Comparison of ENCODE assay signal across 23 cellular contexts in the genomic region with DNA sequence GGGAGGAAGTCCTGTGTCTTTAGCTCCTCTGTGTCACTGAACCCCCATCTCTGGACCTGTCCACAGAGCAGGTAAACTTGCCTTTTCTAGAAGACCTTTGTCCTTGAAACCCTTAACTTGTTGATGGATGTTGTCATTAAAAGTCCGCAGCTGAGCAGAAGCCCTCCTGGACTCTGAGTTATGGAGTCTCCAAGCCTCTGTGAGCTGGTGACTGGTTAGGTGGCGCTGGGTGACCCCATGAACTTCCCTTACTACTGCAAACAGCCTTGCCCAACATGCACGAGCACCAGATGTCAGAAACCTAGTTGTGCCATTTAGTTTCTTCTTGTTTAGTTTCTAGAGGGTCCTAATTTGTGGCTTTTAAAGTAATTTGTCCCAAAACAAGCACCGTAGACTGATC.
DNase-seq lines count a peak whose midpoint lies in the region; ATAC-seq and TF ChIP-seq lines count a peak whose summit lies in the region.
"Had no signal": no experiment of that assay in that cellular context is flagged by ENCODE, and none has a peak within 500 bp of the region (broad histone marks: within the 10 kb centered on the region; RNA-seq: fewer than 3 reads in every experiment).

No MANE protein-coding gene starts in this region.

- H3K9ac ChIP-seq in Karpas-422 (ENCODE audit: low read length) (no peak overlapping the region), mesenchymal stem cell (ENCODE audit: low read length) (no peak overlapping the region)
- H3K9ac ChIP-seq: BLaER1 treated with 17β-estradiol and CSF1 and Interleukin-3, amounts not matched to agents 10 nM and 100 nM; GM23248 had no signal

- H3K4me1 ChIP-seq in GM23338 (ENCODE audit: insufficient read depth) = peaks cover 14% of the 10 kb centered on the region
- peaks cover 5% of the 10 kb centered on the region for H3K4me1 ChIP-seq in Karpas-422 (ENCODE audit: low read length)
- H3K4me1 ChIP-seq in mesenchymal stem cell (ENCODE audit: control insufficient read depth, insufficient read depth, low read depth, low read length) = peaks cover 3% of the 10 kb centered on the region
- H3K4me1 ChIP-seq: A549, BE2C had no signal

- H3K36me3 ChIP-seq in GM23338 (ENCODE audit: insufficient read depth) = no peaks in the 10 kb centered on the region
- H3K36me3 ChIP-seq in Karpas-422 (ENCODE audit: insufficient read depth, low read length) = no peaks in the 10 kb centered on the region
- H3K36me3 ChIP-seq in mesenchymal stem cell (ENCODE audit: control insufficient read depth in 1 of 2, insufficient read depth in 2 of 2, low read depth in 1 of 2, low read length in 2 of 2) = no peaks in the 10 kb centered on the region
- H3K36me3 ChIP-seq in MG63 = no peaks in the 10 kb centered on the region
- H3K36me3 ChIP-seq: BE2C; BLaER1 treated with 17β-estradiol and CSF1 and Interleukin-3, amounts not matched to agents 10 nM and 100 nM had no signal

- peaks cover 4% of the 10 kb centered on the region for H3K27me3 Mint-ChIP-seq in GM23338 (ENCODE audit: insufficient read depth, low read depth, poor library complexity)

- H3K4ac ChIP-seq in mesenchymal stem cell (ENCODE audit: low read depth in 1 of 2, low read length in 2 of 2) = no peak overlapping the region

- H4K91ac ChIP-seq in mesenchymal stem cell (ENCODE audit: low read length) = no peak overlapping the region

- H3K36me3 Mint-ChIP-seq in GM23338 (ENCODE audit: low read depth) = peaks cover 1% of the 10 kb centered on the region; the same call in 1 of the 3 replicates
- H3K36me3 Mint-ChIP-seq: CD14-positive monocyte; CD8-positive, alpha-beta memory T cell had no signal

- no peak overlapping the region for H3K27ac ChIP-seq in GM23338 (ENCODE audit: low read depth)
- no peak overlapping the region for H3K27ac ChIP-seq in Karpas-422 (ENCODE audit: low read length)
- H3K27ac ChIP-seq in mesenchymal stem cell (ENCODE audit: low read length, poor library complexity, severe bottlenecking) = no peak overlapping the region
- H3K27ac ChIP-seq: A549; BLaER1 treated with 17β-estradiol and CSF1 and Interleukin-3, amounts not matched to agents 10 nM and 100 nM; GM23248 had no signal

- no peak overlapping the region for H3K14ac ChIP-seq in mesenchymal stem cell (ENCODE audit: low read length in 2 of 2)

- H2AFZ ChIP-seq in GM23338 (peak overlapping the region; percentile 87), Karpas-422 (ENCODE audit: low read length) (no peak overlapping the region), mesenchymal stem cell (ENCODE audit: low read depth, low read length) (no peak overlapping the region)
- H2AFZ ChIP-seq: GM23248 had no signal

- H3K9me3 ChIP-seq in Karpas-422 (ENCODE audit: low read length) (no peaks in the 10 kb centered on the region), mesenchymal stem cell (ENCODE audit: control insufficient read depth, low read length) (no peaks in the 10 kb centered on the region), MG63 (no peaks in the 10 kb centered on the region)
- H3K9me3 ChIP-seq: A549, BE2C had no signal

- H3K79me2 ChIP-seq in GM23338 (replicated peaks; ENCODE audit: insufficient read depth) (no peaks in the 10 kb centered on the region), Karpas-422 (ENCODE audit: low read length) (no peaks in the 10 kb centered on the region)

- no peak for ATAC-seq in GM23338
- ATAC-seq: A549, GM12878, HCT116 had no signal

- no peak overlapping the region for H2AK5ac ChIP-seq in mesenchymal stem cell (ENCODE audit: low read length, severe bottlenecking)

- H3F3A ChIP-seq in GM23338 (replicated peaks; ENCODE audit: low read depth) = no peaks in the 10 kb centered on the region

- H3K4me3 ChIP-seq in GM23338 = no peak overlapping the region
- H3K4me3 ChIP-seq in Karpas-422 (ENCODE audit: low read length) = no peak overlapping the region
- H3K4me3 ChIP-seq in mesenchymal stem cell (ENCODE audit: insufficient read depth in 1 of 2, low read depth in 1 of 2, low read length in 2 of 2) = no peak overlapping the region
- no peak overlapping the region for H3K4me3 ChIP-seq in MG63
- H3K4me3 ChIP-seq: A549; BLaER1 treated with 17β-estradiol and CSF1 and Interleukin-3, amounts not matched to agents 10 nM and 100 nM; GM12878; GM23248 had no signal

- H2BK15ac ChIP-seq in mesenchymal stem cell (ENCODE audit: low read depth, poor library complexity, severe bottlenecking) = no peak overlapping the region

- peaks cover 3% of the 10 kb centered on the region; the same call in 1 of the 3 replicates for H3K9me3 Mint-ChIP-seq in GM23338

- no peak overlapping the region for H2BK5ac ChIP-seq in mesenchymal stem cell (ENCODE audit: low read depth, low read length, poor library complexity, severe bottlenecking)

- no peak overlapping the region for H3K23ac ChIP-seq in mesenchymal stem cell (ENCODE audit: low read length in 2 of 2)

- no peak overlapping the region for H2BK12ac ChIP-seq in mesenchymal stem cell (ENCODE audit: low read length in 2 of 2)

- H4K8ac ChIP-seq in mesenchymal stem cell (ENCODE audit: low read length) = no peak overlapping the region

- H4K20me1 ChIP-seq in GM23338 (replicated peaks; ENCODE audit: insufficient read depth) (no peaks in the 10 kb centered on the region), Karpas-422 (ENCODE audit: insufficient read depth, low read depth, low read length) (no peaks in the 10 kb centered on the region)
- H4K20me1 ChIP-seq: BLaER1 treated with 17β-estradiol and CSF1 and Interleukin-3, amounts not matched to agents 10 nM and 100 nM had no signal

- DNase-seq in GM23338 (ENCODE audit: low spot score) (no peak), Karpas-422 (peak; percentile 24), mesenchymal stem cell (peak; percentile 22), kidney tubule cell (ENCODE audit: low spot score) (no peak), MG63 (no peak)
- DNase-seq in activated CD4-positive, alpha-beta T cell treated with anti-CD3 and anti-CD28 coated beads for 48 hours = no peak
- DNase-seq: 8988T; ACHN; AML-193; BE2C; CD4-positive, alpha-beta T cell; CD8-positive, alpha-beta memory T cell; DMS 273 treated with DMSO at 0.1 percent for 48 hours; DMS79; EL; GDM1; GM23248; H9 had no signal

- WGBS in mesenchymal stem cell = 66% methylated on average over 3 of the region's 4 CpGs

- no peak overlapping the region for H3K4me2 ChIP-seq in GM23338
- no peak overlapping the region for H3K4me2 ChIP-seq in Karpas-422 (ENCODE audit: low read depth, low read length, poor library complexity, severe bottlenecking)
- no peak overlapping the region for H3K4me2 ChIP-seq in mesenchymal stem cell (ENCODE audit: low read length, poor library complexity, severe bottlenecking)
- H3K4me2 ChIP-seq: A549; BLaER1 treated with 17β-estradiol and CSF1 and Interleukin-3, amounts not matched to agents 10 nM and 100 nM had no signal

- H3K27ac Mint-ChIP-seq in GM23338 = no peak overlapping the region
- H3K27ac Mint-ChIP-seq: CD14-positive monocyte; CD4-positive, alpha-beta T cell; CD8-positive, alpha-beta memory T cell; H9 had no signal

- H3K27me3 ChIP-seq in GM23338 (ENCODE audit: insufficient read depth) = no peaks in the 10 kb centered on the region
- no peaks in the 10 kb centered on the region for H3K27me3 ChIP-seq in Karpas-422 (ENCODE audit: low read length)
- no peaks in the 10 kb centered on the region for H3K27me3 ChIP-seq in mesenchymal stem cell (ENCODE audit: control insufficient read depth in 1 of 2, insufficient read depth in 1 of 2, low read length in 2 of 2)
- no peaks in the 10 kb centered on the region for H3K27me3 ChIP-seq in MG63
- H3K27me3 ChIP-seq: BE2C; BLaER1 treated with 17β-estradiol and CSF1 and Interleukin-3, amounts not matched to agents 10 nM and 100 nM had no signal

- TF ChIP-seq CTCF in GM23338 (conservative IDR thresholded peaks at IDR 0.05; ENCODE audit: low read depth in 2 of 2) = no peak

- peaks cover 17% of the 10 kb centered on the region for H3K4me1 Mint-ChIP-seq in GM23338
- H3K4me1 Mint-ChIP-seq: CD14-positive monocyte; CD8-positive, alpha-beta memory T cell had no signal

- no peak overlapping the region for H3K4me3 Mint-ChIP-seq in GM23338
- H3K4me3 Mint-ChIP-seq: CD14-positive monocyte; CD4-positive, alpha-beta T cell; H9 had no signal

- H3K9me2 ChIP-seq in GM23338 (ENCODE audit: insufficient read depth) = peaks cover 4% of the 10 kb centered on the region; the same call in 1 of the 2 replicates
- H3K9me2 ChIP-seq in Karpas-422 (replicated peaks; ENCODE audit: insufficient read depth, low read length) = no peaks in the 10 kb centered on the region

- H3K79me1 ChIP-seq in mesenchymal stem cell (replicated peaks; ENCODE audit: low read length, poor library complexity, severe bottlenecking) = no peaks in the 10 kb centered on the region

- H2BK120ac ChIP-seq in mesenchymal stem cell (ENCODE audit: low read depth, low read length) = no peak overlapping the region

- H3K18ac ChIP-seq in mesenchymal stem cell (ENCODE audit: low read depth in 1 of 2, low read length in 2 of 2) = no peak overlapping the region

Comparison
In these comparisons a context has a peak if more than half of its experiments do, and no peak if none do; other contexts are left out.
1. DNase-seq: peak in Karpas-422 (single experiment) and mesenchymal stem cell (single experiment); none in GM23338 (single experiment), activated CD4-positive, alpha-beta T cell treated with anti-CD3 and anti-CD28 coated beads for 48 hours (single experiment), kidney tubule cell (single experiment) and MG63 (single experiment).